Comparison of ENCODE assay signal across 8 cellular contexts in genomic region chr22:44026630-44027511, GRCh38. TPM values are rescaled to one million over a fixed set of nuclear protein-coding genes. Genes with fewer than 3 reads are reported as not detected.
DNase-seq lines count a peak whose midpoint lies in the region; ATAC-seq and TF ChIP-seq lines count a peak whose summit lies in the region.

No MANE protein-coding gene starts in this region.

- TF ChIP-seq POLR2A in gastrocnemius medialis (IDR thresholded peaks at IDR 0.05) = peak; percentile 49 to 74

- POLR2A ChIA-PET in activated CD8-positive, alpha-beta T cell treated with anti-CD3 and anti-CD28 coated beads, Interleukin-2, amount 10 ng/mL, durations not matched to agents 7 days and 5 days (lab: Charles Lee) = interaction anchor here (0.5 to 1.7 kb wide), 8 partner anchors 10 to 665 kb away, joined by 3 to 10 read pairs (median 4); partner anchors contain the start of gene PARVG

- peak overlapping the region; percentile 51 to 94 (median 83) for H3K27ac ChIP-seq in BLaER1 treated with 17β-estradiol and CSF1 and Interleukin-3, amounts not matched to agents 10 nM and 100 nM
- H3K27ac ChIP-seq in gastrocnemius medialis = peak overlapping the region; percentile 94 to 98 (median 97)

- H3K9me3 ChIP-seq in BLaER1 treated with 17β-estradiol and CSF1 and Interleukin-3, amounts not matched to agents 10 nM and 100 nM (replicated peaks in 1 of 11) = no peaks in the 10 kb centered on the region
- H3K9me3 ChIP-seq in Loucy (ENCODE audit: insufficient read depth, low read depth, low read length) (no peaks in the 10 kb centered on the region), gastrocnemius medialis (no peaks in the 10 kb centered on the region)

- peaks cover 59 to 89% (median 69%) of the 10 kb centered on the region in 10 experiments for H3K4me1 ChIP-seq in BLaER1 treated with 17β-estradiol and CSF1 and Interleukin-3, amounts not matched to agents 10 nM and 100 nM
- H3K4me1 ChIP-seq in Loucy (ENCODE audit: insufficient read depth, low read length, poor library complexity, severe bottlenecking) (peaks cover 19% of the 10 kb centered on the region), gastrocnemius medialis (peaks cover 81 to 88% of the 10 kb centered on the region in 2 donors)

- H3K9me3 Mint-ChIP-seq in activated CD8-positive, alpha-beta T cell treated with anti-CD3 and anti-CD28 coated beads, Interleukin-2, amount 10 ng/mL, durations not matched to agents 7 days and 5 days (ENCODE audit: insufficient read depth) = no peaks in the 10 kb centered on the region

- no peak for TF ChIP-seq CTCF in Loucy (conservative IDR thresholded peaks at IDR 0.05; ENCODE audit: low read length)
- TF ChIP-seq CTCF in fibroblast of mammary gland (conservative IDR thresholded peaks at IDR 0.05; ENCODE audit: control insufficient read depth, insufficient read depth, low read depth, low read length) = no peak
- no peak for TF ChIP-seq CTCF in gastrocnemius medialis (IDR thresholded peaks at IDR 0.05 in 4 of 5, conservative IDR thresholded peaks at IDR 0.05 in 1 of 5)

- intact Hi-C loops in gastrocnemius medialis (cut with DNase I; ENCODE audit: low total_unique reads) = no loop called here

- no peak overlapping the region for H2AFZ ChIP-seq in Loucy (ENCODE audit: low read length)

- peaks cover 0 to 47% (median 37%) of the 10 kb centered on the region in 11 experiments; a peak in 20 of 22 replicates for H3K27me3 ChIP-seq in BLaER1 treated with 17β-estradiol and CSF1 and Interleukin-3, amounts not matched to agents 10 nM and 100 nM
- H3K27me3 ChIP-seq in Loucy (ENCODE audit: insufficient read depth, low read length, poor library complexity, severe bottlenecking) (no peaks in the 10 kb centered on the region), gastrocnemius medialis (no peaks in the 10 kb centered on the region)

- H3K79me2 ChIP-seq in Loucy (ENCODE audit: insufficient read depth, low read length) = peaks cover 14% of the 10 kb centered on the region; the same call in 1 of the 2 replicates

- H3K36me3 ChIP-seq in BLaER1 treated with 17β-estradiol and CSF1 and Interleukin-3, amounts not matched to agents 10 nM and 100 nM = no peaks in the 10 kb centered on the region
- H3K36me3 ChIP-seq in Loucy (ENCODE audit: insufficient read depth, low read length) = no peaks in the 10 kb centered on the region
- no peaks in the 10 kb centered on the region for H3K36me3 ChIP-seq in gastrocnemius medialis

- peak overlapping the region; percentile 48 to 85 (median 77); a peak in 21 of 22 replicates for H3K9ac ChIP-seq in BLaER1 treated with 17β-estradiol and CSF1 and Interleukin-3, amounts not matched to agents 10 nM and 100 nM
- peak overlapping the region; percentile 34 for H3K9ac ChIP-seq in Loucy (ENCODE audit: low read depth, low read length, poor library complexity, severe bottlenecking)

- H3F3A ChIP-seq in Loucy (ENCODE audit: low read depth) = no peaks in the 10 kb centered on the region

- H3K9me2 ChIP-seq in Loucy (replicated peaks; ENCODE audit: low read depth, low read length) = no peaks in the 10 kb centered on the region

- peak overlapping the region; percentile 17 to 71 (median 53); a peak in 19 of 20 replicates for H3K4me3 ChIP-seq in BLaER1 treated with 17β-estradiol and CSF1 and Interleukin-3, amounts not matched to agents 10 nM and 100 nM
- peak overlapping the region; percentile 33 for H3K4me3 ChIP-seq in Loucy (ENCODE audit: low read length, poor library complexity, severe bottlenecking)
- no peak overlapping the region for H3K4me3 ChIP-seq in fibroblast of mammary gland (ENCODE audit: control insufficient read depth, low read depth, low read length)
- peak overlapping the region; percentile 49 to 79 (median 66) for H3K4me3 ChIP-seq in gastrocnemius medialis

- no peaks in the 10 kb centered on the region for H3K27me3 Mint-ChIP-seq in activated CD8-positive, alpha-beta T cell treated with anti-CD3 and anti-CD28 coated beads, Interleukin-2, amount 10 ng/mL, durations not matched to agents 7 days and 5 days (ENCODE audit: low read depth)

- H3K4me2 ChIP-seq in BLaER1 treated with 17β-estradiol and CSF1 and Interleukin-3, amounts not matched to agents 10 nM and 100 nM = peak overlapping the region; percentile 90 to 100 (median 97)
- no peak overlapping the region for H3K4me2 ChIP-seq in Loucy (ENCODE audit: low read depth, low read length, poor library complexity, severe bottlenecking)

- in situ Hi-C loops in gastrocnemius medialis (cut with MboI; ENCODE audit: low sequenced_read_pairs in 4 of 4) = loop anchor here in 1 of 4 donors (10.0 kb wide), 1 partner anchor 58 kb away; no protein-coding TSS in a partner anchor

- H3K27ac Mint-ChIP-seq in activated CD8-positive, alpha-beta T cell treated with anti-CD3 and anti-CD28 coated beads, Interleukin-2, amount 10 ng/mL, durations not matched to agents 7 days and 5 days = peak overlapping the region; percentile 89

- peak; percentile 50 for ATAC-seq in GM19455 (IDR thresholded peaks at IDR 0.05; ENCODE audit: unreplicated experiment)
- peak; percentile 69 for ATAC-seq in activated CD8-positive, alpha-beta T cell treated with anti-CD3 and anti-CD28 coated beads, Interleukin-2, amount 10 ng/mL, durations not matched to agents 7 days and 5 days
- ATAC-seq in gastrocnemius medialis = peak; percentile 37 to 42

- H4K20me1 ChIP-seq in BLaER1 treated with 17β-estradiol and CSF1 and Interleukin-3, amounts not matched to agents 10 nM and 100 nM = peaks cover 0 to 13% (median 3%) of the 10 kb centered on the region in 11 experiments; a peak in 8 of 22 replicates
- no peaks in the 10 kb centered on the region for H4K20me1 ChIP-seq in Loucy (ENCODE audit: insufficient read depth, low read length, poor library complexity, severe bottlenecking)

- peaks cover 5% of the 10 kb centered on the region for H3K36me3 Mint-ChIP-seq in activated CD8-positive, alpha-beta T cell treated with anti-CD3 and anti-CD28 coated beads, Interleukin-2, amount 10 ng/mL, durations not matched to agents 7 days and 5 days (ENCODE audit: low read depth)

- peak; percentile 85 for DNase-seq in activated CD8-positive, alpha-beta T cell treated with anti-CD3 and anti-CD28 coated beads, Interleukin-2, amount 10 ng/mL, durations not matched to agents 7 days and 5 days
- DNase-seq in fibroblast of mammary gland (ENCODE audit: low read depth) (peak; percentile 42), gastrocnemius medialis (peak; percentile 74 to 84), NCI-H1436 (lab: John Stamatoyannopoulos, UW) (no peak), NCI-H748 (lab: John Stamatoyannopoulos, UW; ENCODE audit: unreplicated experiment) (no peak)

- peaks cover 62% of the 10 kb centered on the region for H3K4me1 Mint-ChIP-seq in activated CD8-positive, alpha-beta T cell treated with anti-CD3 and anti-CD28 coated beads, Interleukin-2, amount 10 ng/mL, durations not matched to agents 7 days and 5 days (ENCODE audit: low read depth)

- CTCF ChIA-PET in activated CD8-positive, alpha-beta T cell treated with anti-CD3 and anti-CD28 coated beads, Interleukin-2, amount 10 ng/mL, durations not matched to agents 7 days and 5 days (lab: Charles Lee) = interaction anchor here (0.9 to 4.1 kb wide), 6 partner anchors 13 to 59 kb away, joined by 3 to 25 read pairs (median 6); no protein-coding TSS in a partner anchor

- peak overlapping the region; percentile 67 for H3K4me3 Mint-ChIP-seq in activated CD8-positive, alpha-beta T cell treated with anti-CD3 and anti-CD28 coated beads, Interleukin-2, amount 10 ng/mL, durations not matched to agents 7 days and 5 days

RNA-seq across cellular contexts. Expression of gene PARVB, which starts 2.8 kb away (rescaled TPM):
- 10 to 100 TPM; 39.4 to 41.0 TPM for total RNA-seq in activated CD8-positive, alpha-beta T cell treated with anti-CD3 and anti-CD28 coated beads, Interleukin-2, amount 10 ng/mL, durations not matched to agents 7 days and 5 days
- 100 to 1,000 TPM; 120 to 201 (median 147) TPM for total RNA-seq in gastrocnemius medialis

Comparison
In these comparisons a context has a peak if more than half of its experiments do, and no peak if none do; other contexts are left out.
1. DNase-seq: peak in activated CD8-positive, alpha-beta T cell treated with anti-CD3 and anti-CD28 coated beads, Interleukin-2, amount 10 ng/mL, durations not matched to agents 7 days and 5 days (single experiment), fibroblast of mammary gland (single experiment) and gastrocnemius medialis (2 of 2); none in NCI-H1436 (single experiment) and NCI-H748 (single experiment).
2. Peak in every context shown above with its lines, with median percentiles within 50 percentile points of each other: ATAC-seq.